In the genomic region with DNA sequence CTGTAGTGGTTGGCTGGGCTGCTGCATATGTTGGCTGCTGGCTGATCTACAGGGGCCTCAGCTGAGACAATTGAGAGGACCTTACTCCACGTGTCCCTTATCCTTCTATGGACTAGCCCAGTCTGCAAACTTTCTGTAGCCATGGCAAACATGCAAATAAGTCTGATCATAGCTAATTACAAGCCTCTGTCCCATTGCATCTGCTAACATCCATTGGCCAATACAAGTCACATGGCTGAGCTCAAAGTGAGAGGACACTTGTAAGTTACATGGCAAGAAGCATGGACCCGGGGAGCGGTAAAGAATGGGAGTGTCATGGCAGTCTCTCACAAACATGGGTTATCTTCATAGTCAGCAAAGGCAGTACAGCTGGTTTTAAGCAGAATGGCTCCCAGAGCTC, we compare ENCODE assay signal across 19 cellular contexts.
"Had no signal": no experiment of that assay in that cellular context is flagged by ENCODE, and none has a peak within 500 bp of the region (broad histone marks: within the 10 kb centered on the region; RNA-seq: fewer than 3 reads in every experiment).

No MANE protein-coding gene starts in this region.

- H3K4me3 ChIP-seq: ascending aorta, left ventricle myocardium inferior, prostate gland, right atrium auricular region, tibial artery had no signal

- H3K27ac Mint-ChIP-seq: activated CD4-positive, alpha-beta memory T cell treated with anti-CD3 and anti-CD28 coated beads, Interleukin-2, amount 10 ng/mL, durations not matched to agents 7 days and 5 days; WTC11 had no signal

- H3K9me3 Mint-ChIP-seq: activated naive CD4-positive, alpha-beta T cell treated with anti-CD3 and anti-CD28 coated beads, Interleukin-2, amount 50 U/mL, for 24 hours had no signal

- H3K27ac ChIP-seq: ascending aorta, left ventricle myocardium inferior, prostate gland, right atrium auricular region, tibial artery had no signal

- H3K36me3 ChIP-seq: ascending aorta, left ventricle myocardium inferior, prostate gland, right atrium auricular region, tibial artery had no signal

- H3K4me3 Mint-ChIP-seq: activated CD4-positive, alpha-beta memory T cell treated with anti-CD3 and anti-CD28 coated beads, Interleukin-2, amount 10 ng/mL, durations not matched to agents 7 days and 5 days; activated naive CD4-positive, alpha-beta T cell treated with anti-CD3 and anti-CD28 coated beads, Interleukin-2, amount 50 U/mL, for 24 hours; WTC11 had no signal

- H3K4me1 ChIP-seq: ascending aorta, left ventricle myocardium inferior, prostate gland, right atrium auricular region, tibial artery had no signal

- DNase-seq: activated CD4-positive, alpha-beta memory T cell treated with anti-CD3 and anti-CD28 coated beads, Interleukin-2, amount 10 ng/mL, durations not matched to agents 7 days and 5 days; activated CD4-positive, alpha-beta T cell treated with anti-CD3 and anti-CD28 coated beads for 48 hours; activated effector memory CD4-positive, alpha-beta T cell treated with anti-CD3 and anti-CD28 coated beads, Interleukin-2, amount 50 U/mL, for 16 hours; activated T-cell treated with anti-CD3 and anti-CD28 coated beads, Interleukin-2, amount 50 U/mL, for 48 hours; cerebellar nuclear complex; cortex of kidney; erythroblast; foreskin melanocyte; left ventricle myocardium inferior; mammary epithelial cell; stimulated activated CD4-positive, alpha-beta T cell treated with anti-CD3 and anti-CD28 coated beads, Interleukin-2, amount 100 ng/mL, for 24 hours; stimulated activated naive CD8-positive, alpha-beta T cell treated with anti-CD3 and anti-CD28 coated beads, Interleukin-15, Interleukin-2, amounts not matched to agents 100 U/mL and 50 U/mL, for 24 hours; substantia nigra had no signal

- ATAC-seq: stimulated activated naive CD8-positive, alpha-beta T cell treated with anti-CD3 and anti-CD28 coated beads, Interleukin-15, Interleukin-2, amounts not matched to agents 100 U/mL and 50 U/mL, for 24 hours; WTC11 had no signal

- H3K27me3 ChIP-seq: ascending aorta, right atrium auricular region, tibial artery had no signal

- H3K9me3 ChIP-seq: ascending aorta, left ventricle myocardium inferior, prostate gland, right atrium auricular region, tibial artery had no signal

- H3K27me3 Mint-ChIP-seq: activated naive CD4-positive, alpha-beta T cell treated with anti-CD3 and anti-CD28 coated beads, Interleukin-2, amount 50 U/mL, for 24 hours had no signal
